Comparison of ENCODE assay signal across 1 cellular context in the genomic region with DNA sequence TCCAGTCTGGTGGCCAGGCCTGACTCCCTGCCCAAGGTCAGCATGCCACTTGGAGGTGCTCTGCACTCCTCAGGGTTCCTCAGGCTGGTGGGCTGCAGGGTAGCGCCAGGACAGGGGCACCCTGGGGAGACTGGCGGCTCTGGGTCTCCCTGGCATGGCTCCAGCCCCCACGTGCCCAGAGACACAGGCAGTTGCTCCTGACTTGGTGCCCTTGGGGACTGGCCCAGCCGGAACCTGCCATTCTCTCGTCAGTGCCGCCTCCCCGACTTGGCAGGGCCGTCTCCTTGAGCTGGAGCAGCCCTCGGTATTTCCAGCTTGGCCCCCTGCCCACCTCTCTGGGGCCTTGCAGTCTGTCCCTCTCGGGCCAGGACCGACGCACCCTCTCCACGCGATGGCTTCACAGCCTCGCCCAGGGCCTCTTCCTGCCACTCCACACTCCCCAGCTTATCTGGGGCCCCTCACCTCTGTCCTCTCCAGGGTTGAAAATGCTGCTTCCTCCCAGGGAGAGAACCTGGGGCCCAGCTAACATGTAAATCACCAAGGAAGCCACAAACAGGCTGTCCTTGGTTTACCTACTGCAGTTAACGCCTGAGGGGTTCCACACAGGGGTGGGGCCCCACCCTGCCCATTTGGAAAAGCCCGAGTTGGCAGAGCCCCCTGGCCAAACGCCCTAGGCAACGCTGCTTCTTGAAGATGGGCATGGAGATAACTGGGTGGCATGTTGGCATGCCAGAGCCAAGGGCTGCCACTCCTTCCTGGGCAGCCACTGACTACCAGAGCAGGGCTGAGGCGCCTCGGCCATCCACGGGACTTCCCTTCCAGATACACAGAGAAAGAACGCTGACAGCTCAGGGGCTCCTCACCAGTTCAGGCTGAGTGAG.
TF ChIP-seq lines count a peak whose summit lies in the region.

No MANE protein-coding gene starts in this region.

TF ChIP-seq in IMR-90, 13 proteins besides CTCF, POLR2A, EP300 and RAD21 (continued from another document):
- TF ChIP-seq CEBPB (IDR thresholded peaks at IDR 0.05; ENCODE audit: low read depth, low read length) (no peak), MAZ (IDR thresholded peaks at IDR 0.05; ENCODE audit: borderline replicate concordance, low read depth, low read length) (no peak), FOS (IDR thresholded peaks at IDR 0.05; ENCODE audit: low read depth, low read length) (no peak), RCOR1 (IDR thresholded peaks at IDR 0.05; ENCODE audit: insufficient replicate concordance, low read length) (no peak), MAFK (IDR thresholded peaks at IDR 0.05; ENCODE audit: low read depth, low read length) (no peak)
- TF ChIP-seq, protein P1, sequence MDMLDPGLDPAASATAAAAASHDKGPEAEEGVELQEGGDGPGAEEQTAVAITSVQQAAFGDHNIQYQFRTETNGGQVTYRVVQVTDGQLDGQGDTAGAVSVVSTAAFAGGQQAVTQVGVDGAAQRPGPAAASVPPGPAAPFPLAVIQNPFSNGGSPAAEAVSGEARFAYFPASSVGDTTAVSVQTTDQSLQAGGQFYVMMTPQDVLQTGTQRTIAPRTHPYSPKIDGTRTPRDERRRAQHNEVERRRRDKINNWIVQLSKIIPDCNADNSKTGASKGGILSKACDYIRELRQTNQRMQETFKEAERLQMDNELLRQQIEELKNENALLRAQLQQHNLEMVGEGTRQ (IDR thresholded peaks at IDR 0.05; ENCODE audit: low read depth, low read length): no peak
